ENCODE assay signal across 9 cellular contexts in the genomic region with DNA sequence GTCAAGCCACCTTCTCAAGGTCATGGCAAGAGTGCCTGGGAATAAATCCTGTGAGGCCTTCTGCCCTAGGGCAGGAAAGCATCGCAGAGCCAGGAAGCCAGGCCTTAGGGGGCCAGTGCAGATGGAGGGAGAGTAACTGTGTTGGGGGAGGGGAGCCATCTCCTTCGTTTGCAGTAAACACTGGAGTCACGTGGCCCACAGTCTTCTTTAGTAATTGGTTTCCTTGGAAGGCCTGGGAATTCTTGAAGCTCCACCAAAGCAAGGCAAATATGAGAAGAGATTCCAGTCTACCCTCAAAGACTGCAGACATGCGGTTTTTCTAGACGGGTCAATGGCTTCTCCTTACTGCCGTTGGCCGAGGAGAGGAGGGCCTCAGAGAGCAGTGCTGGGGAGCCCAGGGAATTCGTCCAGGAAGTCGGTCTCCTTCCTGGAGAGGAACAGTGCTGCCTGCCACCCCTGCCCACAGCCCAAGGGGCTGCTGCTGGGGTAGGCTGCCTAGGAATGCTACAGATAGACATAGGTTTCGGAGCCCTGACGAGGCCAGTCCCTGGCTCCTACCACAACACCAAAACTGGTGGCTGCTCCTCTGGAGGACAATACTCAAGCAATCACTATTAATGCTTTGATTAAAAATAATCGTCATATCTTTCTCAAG. TPM values are rescaled to one million over a fixed set of nuclear protein-coding genes. Genes with fewer than 3 reads are reported as not detected.
A peak's percentile ranks its signal among the peaks of the same experiment; 100 is the strongest.
DNase-seq lines count a peak whose midpoint lies in the region; ATAC-seq and TF ChIP-seq lines count a peak whose summit lies in the region.
"Had no signal": no experiment of that assay in that cellular context is flagged by ENCODE, and none has a peak within 500 bp of the region (broad histone marks: within the 10 kb centered on the region; RNA-seq: fewer than 3 reads in every experiment).

No MANE protein-coding gene starts in this region.

- H3K27me3 Mint-ChIP-seq in activated CD8-positive, alpha-beta T cell treated with anti-CD3 and anti-CD28 coated beads for 36 hours: no peaks in the 10 kb centered on the region

- H3K4me3 Mint-ChIP-seq in activated CD8-positive, alpha-beta T cell treated with anti-CD3 and anti-CD28 coated beads for 36 hours: no peak overlapping the region

- peaks cover 36% of the 10 kb centered on the region for H3K36me3 Mint-ChIP-seq in activated CD8-positive, alpha-beta T cell treated with anti-CD3 and anti-CD28 coated beads for 36 hours (ENCODE audit: low read depth)

- H3K4me1 ChIP-seq in hepatocyte (ENCODE audit: insufficient read depth): peaks cover 60% of the 10 kb centered on the region

- no peaks in the 10 kb centered on the region for H3K9me2 ChIP-seq in hepatocyte (replicated peaks; ENCODE audit: insufficient read depth)

- peaks cover 74% of the 10 kb centered on the region for H3K4me1 Mint-ChIP-seq in activated CD8-positive, alpha-beta T cell treated with anti-CD3 and anti-CD28 coated beads for 36 hours (ENCODE audit: low read depth)

- peaks cover 92% of the 10 kb centered on the region for H3K79me2 ChIP-seq in hepatocyte

- no peaks in the 10 kb centered on the region for H3K27me3 ChIP-seq in hepatocyte

- H3K36me3 ChIP-seq in hepatocyte (replicated peaks; ENCODE audit: insufficient read depth, low read depth): no peaks in the 10 kb centered on the region

- H4K20me1 ChIP-seq in hepatocyte (ENCODE audit: insufficient read depth, poor library complexity, severe bottlenecking): peaks cover 47% of the 10 kb centered on the region

- no peak overlapping the region for H3K4me2 ChIP-seq in hepatocyte
- H3K4me2 ChIP-seq: A549 had no signal

- no peak for TF ChIP-seq CTCF in activated CD8-positive, alpha-beta T cell treated with anti-CD3 and anti-CD28 coated beads for 36 hours (IDR thresholded peaks at IDR 0.05)
- TF ChIP-seq CTCF in hepatocyte (IDR thresholded peaks at IDR 0.05; ENCODE audit: poor library complexity): no peak

- peak overlapping the region; percentile 81 for H3K27ac ChIP-seq in hepatocyte
- H3K27ac ChIP-seq in skin epidermis: peak overlapping the region in 13 of 21 experiments; percentile 4 to 74 (median 50)

- ATAC-seq in activated CD8-positive, alpha-beta T cell treated with anti-CD3 and anti-CD28 coated beads for 36 hours: no peak
- ATAC-seq: A549 had no signal

- no peaks in the 10 kb centered on the region for H3K9me3 Mint-ChIP-seq in activated CD8-positive, alpha-beta T cell treated with anti-CD3 and anti-CD28 coated beads for 36 hours

- H3K9me3 ChIP-seq in hepatocyte (ENCODE audit: low read depth): no peaks in the 10 kb centered on the region
- H3K9me3 ChIP-seq: A549 had no signal

- DNase-seq in NCI-H2171 treated with DMSO at 0.1 percent for 48 hours (lab: John Stamatoyannopoulos, UW) (peak; percentile 36), NCI-H2171 (lab: John Stamatoyannopoulos, UW) (no peak), hepatocyte (ENCODE audit: low spot score) (peak; percentile 64), DMS79 (lab: John Stamatoyannopoulos, UW) (no peak), 8988T (no peak), NCI-H2029 (lab: John Stamatoyannopoulos, UW) (no peak)
- DNase-seq in activated CD8-positive, alpha-beta T cell treated with anti-CD3 and anti-CD28 coated beads for 36 hours: no peak

- peak overlapping the region; percentile 93 for H3K27ac Mint-ChIP-seq in activated CD8-positive, alpha-beta T cell treated with anti-CD3 and anti-CD28 coated beads for 36 hours

- H3K4me3 ChIP-seq in hepatocyte (no peak overlapping the region), skin epidermis (no peak overlapping the region)
- H3K4me3 ChIP-seq: A549 had no signal

- 49% methylated on average over 12 of the region's 12 CpGs for WGBS in hepatocyte (ENCODE audit: low lambda C conversion rate, missing lambda C conversion rate)

- H2AFZ ChIP-seq in hepatocyte: no peak overlapping the region

- POLR2A ChIA-PET in activated CD8-positive, alpha-beta T cell treated with anti-CD3 and anti-CD28 coated beads for 36 hours (lab: Charles Lee): interaction anchor here (1.0 to 2.0 kb wide), 2 partner anchors 17 to 30 kb away, joined by 3 to 7 read pairs; partner anchors contain the start of gene ANP32A

- CTCF ChIA-PET in activated CD8-positive, alpha-beta T cell treated with anti-CD3 and anti-CD28 coated beads for 36 hours (lab: Charles Lee): interaction anchor here (1.1 kb wide), 1 partner anchor 14 kb away, joined by 3 read pairs; no protein-coding TSS in a partner anchor

- intact Hi-C loops in activated CD8-positive, alpha-beta T cell treated with anti-CD3 and anti-CD28 coated beads for 36 hours (cut with micrococcal nuclease): no loop called here

RNA-seq across cellular contexts. Expression of gene ANP32A, which starts 30.6 kb away (rescaled TPM):
- total RNA-seq in activated CD8-positive, alpha-beta T cell treated with anti-CD3 and anti-CD28 coated beads for 36 hours: 100 to 1,000 TPM; 239 to 246 TPM
- total RNA-seq in hepatocyte: 59.4 and 81.8 TPM in 2 replicates
- 114 and 120 TPM in 2 replicates for polyA plus RNA-seq in hepatocyte

Comparison
In these comparisons a context has a peak if more than half of its experiments do, and no peak if none do; other contexts are left out.
1. DNase-seq: peak in NCI-H2171 treated with DMSO at 0.1 percent for 48 hours (single experiment) and hepatocyte (single experiment); none in NCI-H2171 (single experiment), activated CD8-positive, alpha-beta T cell treated with anti-CD3 and anti-CD28 coated beads for 36 hours (single experiment), DMS79 (single experiment), 8988T (single experiment) and NCI-H2029 (single experiment).